ENCODE assay signal across 16 cellular contexts in the genomic region with DNA sequence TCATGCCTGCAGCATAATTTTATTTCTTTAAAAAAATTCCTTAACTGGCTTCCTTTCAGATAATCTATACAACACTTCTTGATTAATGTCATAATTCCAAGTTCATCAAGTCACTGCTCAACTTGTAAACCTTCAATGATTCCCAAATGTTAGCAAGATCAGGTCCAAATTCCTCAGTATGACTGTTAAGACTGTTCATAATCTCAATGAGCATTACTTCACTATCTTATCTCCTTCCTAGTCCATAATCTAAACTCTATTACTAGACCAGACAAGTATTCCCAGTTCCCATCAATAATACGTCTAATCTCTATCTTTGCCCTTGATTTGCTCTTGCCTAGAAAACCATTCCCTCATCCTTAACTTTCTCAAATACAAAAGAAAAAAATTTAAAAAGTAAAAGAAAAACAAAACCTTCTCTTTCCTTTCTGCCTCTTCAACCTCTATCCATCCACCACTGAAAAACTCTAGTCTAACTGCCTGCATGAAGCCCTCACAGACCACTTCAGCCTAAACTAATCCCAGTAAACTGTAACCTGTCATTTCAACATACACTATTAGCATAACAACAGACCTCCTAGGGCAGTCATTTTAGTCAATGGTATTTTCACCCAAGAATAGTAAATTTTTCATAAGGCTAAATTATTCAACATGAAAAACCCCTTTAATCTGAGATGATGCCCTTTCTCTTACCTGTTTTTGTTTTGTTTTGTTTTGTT. TPM values are rescaled to one million over a fixed set of nuclear protein-coding genes. Genes with fewer than 3 reads are reported as not detected.
DNase-seq lines count a peak whose midpoint lies in the region; ATAC-seq, FAIRE-seq and TF ChIP-seq lines count a peak whose summit lies in the region.
"Had no signal": no experiment of that assay in that cellular context is flagged by ENCODE, and none has a peak within 500 bp of the region (broad histone marks: within the 10 kb centered on the region; RNA-seq: fewer than 3 reads in every experiment).

No MANE protein-coding gene starts in this region.

- no peak overlapping the region for H2BK12ac ChIP-seq in H1 (ENCODE audit: low read depth, low read length)

- H3K9me3 Mint-ChIP-seq in osteocyte (ENCODE audit: unreplicated experiment) = no peaks in the 10 kb centered on the region

- H3K27me3 ChIP-seq in H7 (ENCODE audit: control insufficient read depth, insufficient read depth, low read length) (no peaks in the 10 kb centered on the region), PC-3 (ENCODE audit: low read length) (no peaks in the 10 kb centered on the region), H1 (replicated peaks in 1 of 4; ENCODE audit: control insufficient read depth in 3 of 4, extremely low read depth in 1 of 4, insufficient read depth in 3 of 4, low read length in 3 of 4) (no peaks in the 10 kb centered on the region), suprapubic skin (no peaks in the 10 kb centered on the region)

- peaks cover 2% of the 10 kb centered on the region for H3K36me3 Mint-ChIP-seq in osteocyte (ENCODE audit: unreplicated experiment)

- no peak overlapping the region for H4K91ac ChIP-seq in H1 (replicated peaks; ENCODE audit: insufficient read length, low read length)

- TF ChIP-seq POLR2A in H1 (IDR thresholded peaks at IDR 0.05; ENCODE audit: control extremely low read depth in 1 of 2, low read depth in 2 of 2, low read length in 2 of 2) (no peak), suprapubic skin (IDR thresholded peaks at IDR 0.05) (no peak)

- peak overlapping the region; percentile 12 for H3K27ac Mint-ChIP-seq in osteocyte (ENCODE audit: unreplicated experiment)
- H3K27ac Mint-ChIP-seq: B cell had no signal

- no peak overlapping the region for H4K5ac ChIP-seq in H1 (ENCODE audit: insufficient read length, low read depth, low read length)

- no peak overlapping the region for H3K4me2 ChIP-seq in PC-3 (ENCODE audit: low read length)
- H3K4me2 ChIP-seq in H1 (ENCODE audit: insufficient read depth in 1 of 2, low read depth in 2 of 2, low read length in 2 of 2) = no peak overlapping the region

- no peak overlapping the region for H3K4ac ChIP-seq in H1 (replicated peaks; ENCODE audit: insufficient read length, low read depth, low read length)

- peaks cover 18% of the 10 kb centered on the region; the same call in 1 of the 2 replicates for H4K20me1 ChIP-seq in PC-3 (ENCODE audit: low read length)
- H4K20me1 ChIP-seq in H1 (replicated peaks in 1 of 2; ENCODE audit: control insufficient read depth in 1 of 2, insufficient read depth in 2 of 2, low read length in 2 of 2) = peaks cover 14 to 18% of the 10 kb centered on the region in 2 experiments

- CTCF ChIA-PET in PC-3 (lab: Charles Lee) (no interaction called here), H1 (lab: Charles Lee; ENCODE audit: partially characterized antibody) (interaction anchor here (1.4 kb wide), 1 partner anchor 38 kb away, joined by 3 read pairs; no protein-coding TSS in a partner anchor)

- no peak overlapping the region for H2BK120ac ChIP-seq in H1 (replicated peaks; ENCODE audit: low read depth, low read length)

- H3K4me1 ChIP-seq in PC-3 (ENCODE audit: insufficient read depth, low read length) (peaks cover 5% of the 10 kb centered on the region), H1 (replicated peaks in 1 of 4; ENCODE audit: control insufficient read depth in 3 of 4, insufficient read depth in 4 of 4, low read length in 3 of 4) (peaks cover 0 to 3% (median 0%) of the 10 kb centered on the region in 4 experiments; a peak in 1 of 7 replicates), suprapubic skin (peaks cover 22% of the 10 kb centered on the region)

- H3K4me3 Mint-ChIP-seq in osteocyte (ENCODE audit: unreplicated experiment) = no peak overlapping the region
- H3K4me3 Mint-ChIP-seq: B cell; CD4-positive, CD25-positive, alpha-beta regulatory T cell had no signal

- no peak overlapping the region for H2BK15ac ChIP-seq in H1 (ENCODE audit: low read length)

- TF ChIP-seq EP300 in H1 (IDR thresholded peaks at IDR 0.05; ENCODE audit: borderline replicate concordance in 1 of 2, low read depth in 2 of 2, low read length in 2 of 2) (no peak), suprapubic skin (IDR thresholded peaks at IDR 0.05) (no peak)

- H2BK5ac ChIP-seq in H1 (ENCODE audit: low read depth, low read length) = no peak overlapping the region

- H3K4me3 ChIP-seq in H7 (ENCODE audit: insufficient read depth, low read depth, low read length) = no peak overlapping the region
- no peak overlapping the region for H3K4me3 ChIP-seq in PC-3 (ENCODE audit: low read length)
- no peak overlapping the region for H3K4me3 ChIP-seq in H1 (ENCODE audit: extremely low read depth in 1 of 4, insufficient read depth in 2 of 4, low read depth in 3 of 4, low read length in 4 of 4)
- no peak overlapping the region for H3K4me3 ChIP-seq in suprapubic skin

- H3K9me3 ChIP-seq in PC-3 (ENCODE audit: low read length) (no peaks in the 10 kb centered on the region), H1 (ENCODE audit: insufficient read depth in 2 of 2, low read depth in 1 of 2, low read length in 1 of 2) (no peaks in the 10 kb centered on the region), suprapubic skin (no peaks in the 10 kb centered on the region)

- H3K27me3 Mint-ChIP-seq in osteocyte (ENCODE audit: unreplicated experiment) = no peaks in the 10 kb centered on the region
- H3K27me3 Mint-ChIP-seq: B cell; CD4-positive, CD25-positive, alpha-beta regulatory T cell had no signal

- H2BK20ac ChIP-seq in H1 (ENCODE audit: low read length) = no peak overlapping the region

- WGBS in H1 (ENCODE audit: extremely low coverage in 1 of 2, insufficient coverage in 1 of 2, insufficient read length in 1 of 2, insufficient replicate concordance in 2 of 2, low coverage in 1 of 2, low lambda C conversion rate in 2 of 2, missing lambda C conversion rate in 1 of 2), 2 experiments = 95% methylated on average over 1 of the region's 1 CpG; no CpG with 5 or more reads in 1 of the 2 experiments
- WGBS in suprapubic skin = 65% methylated on average over 1 of the region's 1 CpG

- H3K23me2 ChIP-seq in H1 (ENCODE audit: low read depth, low read length) = no peaks in the 10 kb centered on the region

- H3K56ac ChIP-seq in H1 (replicated peaks; ENCODE audit: insufficient read length, low read depth, low read length) = no peak overlapping the region

- H3K79me2 ChIP-seq in PC-3 (ENCODE audit: low read length) (peaks cover 96% of the 10 kb centered on the region), H1 (ENCODE audit: control insufficient read depth in 1 of 2, insufficient read depth in 2 of 2, low read length in 2 of 2) (peaks cover 22 to 95% of the 10 kb centered on the region in 2 experiments)

- H3K4me1 Mint-ChIP-seq in osteocyte (ENCODE audit: unreplicated experiment) = peaks cover 50% of the 10 kb centered on the region

- no peaks in the 10 kb centered on the region for H3K36me3 ChIP-seq in H7 (replicated peaks; ENCODE audit: control insufficient read depth, insufficient read depth, low read length)
- H3K36me3 ChIP-seq in PC-3 (ENCODE audit: low read depth, low read length) = no peaks in the 10 kb centered on the region
- H3K36me3 ChIP-seq in H1 (ENCODE audit: control insufficient read depth in 2 of 4, insufficient read depth in 4 of 4, low read length in 3 of 4) = no peaks in the 10 kb centered on the region; a peak in 1 of 8 replicates
- H3K36me3 ChIP-seq in suprapubic skin = no peaks in the 10 kb centered on the region

- TF ChIP-seq CTCF in PC-3 (conservative IDR thresholded peaks at IDR 0.05; ENCODE audit: low read depth, low read length) (no peak), H1 (IDR thresholded peaks at IDR 0.05; ENCODE audit: control extremely low read depth in 1 of 3, insufficient read depth in 1 of 3, low read depth in 1 of 3, low read length in 3 of 3) (no peak), osteocyte (IDR thresholded peaks at IDR 0.05) (no peak), suprapubic skin (IDR thresholded peaks at IDR 0.05) (no peak)

- H3K27ac ChIP-seq in PC-3 (ENCODE audit: low read length) = no peak overlapping the region
- H3K27ac ChIP-seq in H1 (ENCODE audit: low read depth, low read length) = no peak overlapping the region
- no peak overlapping the region for H3K27ac ChIP-seq in suprapubic skin

- TF ChIP-seq RAD21 in H1 (IDR thresholded peaks at IDR 0.05 in 1 of 2, conservative IDR thresholded peaks at IDR 0.05 in 1 of 2; ENCODE audit: low read depth in 2 of 2, low read length in 2 of 2) = no peak

- no peak overlapping the region for H3K9ac ChIP-seq in PC-3 (ENCODE audit: low read length)
- no peak overlapping the region for H3K9ac ChIP-seq in H1 (replicated peaks in 1 of 4; ENCODE audit: extremely low read depth in 1 of 4, low read depth in 3 of 4, low read length in 3 of 4)

- no peaks in the 10 kb centered on the region for H3K9me2 ChIP-seq in PC-3 (replicated peaks; ENCODE audit: low read length)

- no peak overlapping the region for H2AK5ac ChIP-seq in H1 (ENCODE audit: low read depth, low read length)

- no peak overlapping the region for H3K23ac ChIP-seq in H1 (ENCODE audit: insufficient read length)

- H4K8ac ChIP-seq in H1 (ENCODE audit: extremely low read depth, insufficient read depth, low read length) = no peak overlapping the region

- H3K18ac ChIP-seq in H1 (ENCODE audit: extremely low read depth, low read length) = no peak overlapping the region

- H2AFZ ChIP-seq in PC-3 (ENCODE audit: low read length) = no peak overlapping the region
- H2AFZ ChIP-seq in H1 (ENCODE audit: low read length) = no peak overlapping the region

- intact Hi-C loops in PC-3 (cut with micrococcal nuclease) = no loop called here

- ATAC-seq in PC-3 = no peak
- no peak for ATAC-seq in GM18907 (IDR thresholded peaks at IDR 0.05; ENCODE audit: unreplicated experiment)

- DNase-seq in H7 = peak; percentile 53
- no peak for DNase-seq in PC-3
- DNase-seq in H1 (ENCODE audit: low read depth in 1 of 2, low spot score in 2 of 2) = no peak
- DNase-seq in osteocyte (ENCODE audit: extremely low spot score, unreplicated experiment) = no peak
- no peak for DNase-seq in midbrain (lab: John Stamatoyannopoulos, UW)
- no peak for DNase-seq in suprapubic skin (ENCODE audit: low spot score in 2 of 2)
- DNase-seq: Calu3; CD4-positive, CD25-positive, alpha-beta regulatory T cell; NCI-H187; NCI-H345; NCI-H526 treated with DMSO at 0.1 percent for 48 hours; NK-92 treated with Interleukin-12 subunit alpha and Interleukin-12 subunit beta, amount 100 ng/mL, for 24 hours; OCI-M1 had no signal

- no peak for FAIRE-seq in H1 (lab: Jason Lieb, UNC)
- FAIRE-seq: H54 had no signal

- H3F3A ChIP-seq in PC-3 (ENCODE audit: low read length, unreplicated experiment) = no peaks in the 10 kb centered on the region

- POLR2A ChIA-PET in PC-3 (lab: Charles Lee; ENCODE audit: unreplicated experiment) = no interaction called here
- POLR2A ChIA-PET in H1 (lab: Charles Lee; ENCODE audit: partially characterized antibody) = interaction anchor here (1.6 kb wide), 1 partner anchor 15 kb away, joined by 4 read pairs; no protein-coding TSS in a partner anchor

- peaks cover 8% of the 10 kb centered on the region; the same call in 1 of the 2 replicates for H3K79me1 ChIP-seq in H1 (ENCODE audit: low read depth, low read length)

- BruUV-seq in PC-3 (replicated peaks; lab: Mats Ljungman, UMichigan) = TSS peak; percentile 10

- no peak overlapping the region for H3K14ac ChIP-seq in H1 (ENCODE audit: insufficient read length)

RNA-seq across cellular contexts. Expression of gene LUZP1, which starts 15.5 kb away (rescaled TPM):
- 29.9 and 30.9 TPM in 2 replicates for total RNA-seq in H7 (2014; rRNA removed; shearing (Covaris generic))
- total RNA-seq in PC-3 (2014; rRNA removed) = 17.5 and 17.8 TPM in 2 replicates
- 59.9 and 60.5 TPM in 2 replicates for total RNA-seq in H1 (2021; fragmentation: NEBNext Ultra II Directional; extraction: Animal tissue kit (Norgen Biotek cat#: 25700))
- 12.2 and 14.0 TPM in 2 replicates for polyA plus RNA-seq in H1 (2011; rRNA removed)
- 17.0 TPM for polyA plus RNA-seq in H1 (2011; cell fraction: cytosol; rRNA removed)
- 22.3 TPM for polyA plus RNA-seq in H1 (2011; cell fraction: nucleus; rRNA removed)
- 19.6 to 24.4 TPM (median 23.5 TPM) in 4 replicates for polyA plus RNA-seq in H1 (2012, experiment 1 of 2)
- 3.8 TPM for polyA plus RNA-seq in H1 (2012, experiment 2 of 2)
- 39.7 TPM for polyA plus RNA-seq in H1 (2013, experiment 1 of 2)
- 36.7 TPM for polyA plus RNA-seq in H1 (2013, experiment 2 of 2)
- 57.0 and 62.5 TPM in 2 replicates for polyA minus RNA-seq in H1 (2011; rRNA and poly(A)+ RNA removed)
- polyA minus RNA-seq in H1 (2011; cell fraction: cytosol; rRNA and poly(A)+ RNA removed) = 30.6 TPM
- 44.7 TPM for polyA minus RNA-seq in H1 (2011; cell fraction: nucleus; rRNA and poly(A)+ RNA removed)
- total RNA-seq in osteocyte = 47.4 and 47.6 TPM in 2 replicates
- 10 to 100 TPM; 20.8 to 25.7 (median 22.9) TPM for total RNA-seq in suprapubic skin
